In the genomic region with DNA sequence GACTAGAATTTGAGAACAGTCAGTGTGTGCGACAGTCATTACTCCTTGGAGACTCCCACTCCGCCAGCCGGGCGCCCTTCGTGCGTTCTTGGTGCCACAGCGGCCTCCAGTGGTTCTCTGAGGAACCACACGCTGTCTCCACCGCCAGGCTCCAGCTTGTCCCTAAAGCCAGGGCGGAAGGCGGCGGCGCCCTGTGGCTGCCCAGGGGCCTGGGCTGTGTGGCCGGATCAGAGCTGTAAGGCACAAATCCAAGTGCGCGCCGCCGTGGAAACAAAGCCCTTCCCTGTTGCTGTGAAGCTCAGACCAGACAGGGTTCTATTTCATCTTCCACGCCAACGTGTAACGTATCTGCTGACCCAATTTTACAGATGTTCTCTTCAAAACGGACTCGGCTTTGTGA, we compare ENCODE assay signal across 8 cellular contexts. TPM values are rescaled to one million over a fixed set of nuclear protein-coding genes. Genes with fewer than 3 reads are reported as not detected.
DNase-seq lines count a peak whose midpoint lies in the region; ATAC-seq and TF ChIP-seq lines count a peak whose summit lies in the region.

No MANE protein-coding gene starts in this region.

- H3K27ac Mint-ChIP-seq in CD8-positive, alpha-beta T cell = no peak overlapping the region
- H3K27ac Mint-ChIP-seq in activated CD4-positive, alpha-beta memory T cell treated with anti-CD3 and anti-CD28 coated beads, Interleukin-2, amount 10 ng/mL, durations not matched to agents 7 days and 5 days = no peak overlapping the region

- H3K27ac ChIP-seq in CD8-positive, alpha-beta T cell (ENCODE audit: low read depth, low read length) = no peak overlapping the region

- no peaks in the 10 kb centered on the region for H3K36me3 ChIP-seq in CD8-positive, alpha-beta T cell (ENCODE audit: insufficient read depth, low read length)

- no peaks in the 10 kb centered on the region for H3K4me1 ChIP-seq in CD8-positive, alpha-beta T cell (ENCODE audit: insufficient read depth, low read length)

- intact Hi-C loops in CD8-positive, alpha-beta T cell (cut with DNase I, micrococcal nuclease) = loop anchor here (1.0 to 5.0 kb wide), 3 partner anchors 184 to 1422 kb away; no protein-coding TSS in a partner anchor

- no peaks in the 10 kb centered on the region for H3K9me3 ChIP-seq in CD8-positive, alpha-beta T cell (ENCODE audit: low read length)

- DNase-seq in CD8-positive, alpha-beta T cell = peak in 6 of 7 experiments; percentile 30 to 71 (median 54)
- DNase-seq in NCI-H774 (lab: John Stamatoyannopoulos, UW) (peak; percentile 59), mesenteric fat pad (ENCODE audit: low spot score) (peak; percentile 92)
- DNase-seq in activated CD4-positive, alpha-beta memory T cell treated with anti-CD3 and anti-CD28 coated beads, Interleukin-2, amount 10 ng/mL, durations not matched to agents 7 days and 5 days = peak; percentile 59
- DNase-seq in effector CD8-positive, alpha-beta T cell (lab: John Stamatoyannopoulos, UW) = peak; percentile 30
- peak; percentile 41 to 42 for DNase-seq in stimulated activated CD8-positive, alpha-beta memory T cell treated with anti-CD3 and anti-CD28 coated beads, Interleukin-15, amount 100 ng/mL, for 48 hours (ENCODE audit: low read depth in 2 of 2)

- CTCF ChIA-PET in CD8-positive, alpha-beta T cell (lab: Charles Lee) = interaction anchor here (0.7 to 2.0 kb wide), 13 partner anchors 9 to 1423 kb away, joined by 3 to 14 read pairs (median 4); no protein-coding TSS in a partner anchor
- CTCF ChIA-PET in activated CD4-positive, alpha-beta memory T cell treated with anti-CD3 and anti-CD28 coated beads, Interleukin-2, amount 10 ng/mL, durations not matched to agents 7 days and 5 days (lab: Charles Lee) = interaction anchor here (0.8 to 1.7 kb wide), 5 partner anchors 138 to 1422 kb away, joined by 3 to 6 read pairs (median 3); no protein-coding TSS in a partner anchor

- no peak overlapping the region for H3K4me3 Mint-ChIP-seq in CD8-positive, alpha-beta T cell
- H3K4me3 Mint-ChIP-seq in activated CD4-positive, alpha-beta memory T cell treated with anti-CD3 and anti-CD28 coated beads, Interleukin-2, amount 10 ng/mL, durations not matched to agents 7 days and 5 days = no peak overlapping the region

- H3K4me3 ChIP-seq in CD8-positive, alpha-beta T cell (ENCODE audit: low read depth, low read length) = no peak overlapping the region

- H3K4me1 Mint-ChIP-seq in CD8-positive, alpha-beta T cell (ENCODE audit: low read depth) = peaks cover 3% of the 10 kb centered on the region
- no peaks in the 10 kb centered on the region for H3K4me1 Mint-ChIP-seq in activated CD4-positive, alpha-beta memory T cell treated with anti-CD3 and anti-CD28 coated beads, Interleukin-2, amount 10 ng/mL, durations not matched to agents 7 days and 5 days

- POLR2A ChIA-PET in CD8-positive, alpha-beta T cell (lab: Charles Lee) = no interaction called here
- POLR2A ChIA-PET in activated CD4-positive, alpha-beta memory T cell treated with anti-CD3 and anti-CD28 coated beads, Interleukin-2, amount 10 ng/mL, durations not matched to agents 7 days and 5 days (lab: Charles Lee) = no interaction called here

- H3K27me3 Mint-ChIP-seq in CD8-positive, alpha-beta T cell (ENCODE audit: low read depth) = peaks cover under 1% of the 10 kb centered on the region
- no peaks in the 10 kb centered on the region for H3K27me3 Mint-ChIP-seq in activated CD4-positive, alpha-beta memory T cell treated with anti-CD3 and anti-CD28 coated beads, Interleukin-2, amount 10 ng/mL, durations not matched to agents 7 days and 5 days

- peak; percentile 80 for ATAC-seq in CD8-positive, alpha-beta T cell
- ATAC-seq in GM19452 (IDR thresholded peaks at IDR 0.05; ENCODE audit: unreplicated experiment) (peak; percentile 91), HG03469 (IDR thresholded peaks at IDR 0.05; ENCODE audit: unreplicated experiment) (peak; percentile 80)

- no peaks in the 10 kb centered on the region for H3K27me3 ChIP-seq in CD8-positive, alpha-beta T cell (ENCODE audit: insufficient read depth, low read length)

- no peaks in the 10 kb centered on the region for H3K9me3 Mint-ChIP-seq in CD8-positive, alpha-beta T cell
- no peaks in the 10 kb centered on the region for H3K9me3 Mint-ChIP-seq in activated CD4-positive, alpha-beta memory T cell treated with anti-CD3 and anti-CD28 coated beads, Interleukin-2, amount 10 ng/mL, durations not matched to agents 7 days and 5 days

- no peaks in the 10 kb centered on the region for H3K36me3 Mint-ChIP-seq in CD8-positive, alpha-beta T cell
- no peaks in the 10 kb centered on the region for H3K36me3 Mint-ChIP-seq in activated CD4-positive, alpha-beta memory T cell treated with anti-CD3 and anti-CD28 coated beads, Interleukin-2, amount 10 ng/mL, durations not matched to agents 7 days and 5 days (ENCODE audit: low read depth)

- peak; percentile 73 for TF ChIP-seq CTCF in CD8-positive, alpha-beta T cell (IDR thresholded peaks at IDR 0.05)

RNA-seq across cellular contexts. Expression of a gene that starts 34.1 kb away (rescaled TPM):
- total RNA-seq in CD8-positive, alpha-beta T cell = 100 to 1,000 TPM; 230 to 240 TPM
- total RNA-seq in activated CD4-positive, alpha-beta memory T cell treated with anti-CD3 and anti-CD28 coated beads, Interleukin-2, amount 10 ng/mL, durations not matched to agents 7 days and 5 days = 100 to 1,000 TPM; 114 to 116 TPM
- 63.8 TPM for total RNA-seq in mesenteric fat pad

Comparison
In these comparisons a context has a peak if more than half of its experiments do, and no peak if none do; other contexts are left out.
1. DNase-seq: peak in every context shown above with its lines; median percentile 92 in mesenteric fat pad; 59 in NCI-H774; 59 in activated CD4-positive, alpha-beta memory T cell treated with anti-CD3 and anti-CD28 coated beads, Interleukin-2, amount 10 ng/mL, durations not matched to agents 7 days and 5 days; 54 in CD8-positive, alpha-beta T cell; 42 in stimulated activated CD8-positive, alpha-beta memory T cell treated with anti-CD3 and anti-CD28 coated beads, Interleukin-15, amount 100 ng/mL, for 48 hours; 30 in effector CD8-positive, alpha-beta T cell.